1 cellular context compared by ENCODE assay signal in genomic region chr10:116490028-116490662, GRCh38.
TF ChIP-seq lines count a peak whose summit lies in the region.

No MANE protein-coding gene starts in this region.

TF ChIP-seq in HCT116, 20 proteins besides CTCF, POLR2A, EP300 and RAD21 (continued from another document):
- TF ChIP-seq ZBTB33 (IDR thresholded peaks at IDR 0.05; ENCODE audit: extremely low read depth, insufficient replicate concordance, low read length) (no peak), JUND (IDR thresholded peaks at IDR 0.05) (no peak), ATF3 (IDR thresholded peaks at IDR 0.05) (no peak), CEBPB (IDR thresholded peaks at IDR 0.05; ENCODE audit: low read depth) (peak; percentile 62), ZNF274 (IDR thresholded peaks at IDR 0.05; ENCODE audit: low read depth, low read length) (no peak), SRF (IDR thresholded peaks at IDR 0.05; ENCODE audit: low read depth) (no peak), ZFX (IDR thresholded peaks at IDR 0.05) (no peak), SIN3A (IDR thresholded peaks at IDR 0.05; ENCODE audit: low read depth) (no peak), EZH2 (IDR thresholded peaks at IDR 0.05) (no peak), YY1 (IDR thresholded peaks at IDR 0.05; ENCODE audit: extremely low read depth, insufficient replicate concordance, low read depth, low read length) (no peak), CBX3 (IDR thresholded peaks at IDR 0.05; ENCODE audit: low read depth) (0 out of 2 replicates have a peak, but pooled peaks have one; percentile 33), ELF1 (IDR thresholded peaks at IDR 0.05; ENCODE audit: borderline replicate concordance, low read depth) (no peak), EZH2phosphoT487 (IDR thresholded peaks at IDR 0.05; ENCODE audit: borderline replicate concordance) (no peak), SP1 (IDR thresholded peaks at IDR 0.05; ENCODE audit: low read depth) (no peak), EGR1 (IDR thresholded peaks at IDR 0.05; ENCODE audit: low read depth) (no peak)
- TF ChIP-seq, protein P1, sequence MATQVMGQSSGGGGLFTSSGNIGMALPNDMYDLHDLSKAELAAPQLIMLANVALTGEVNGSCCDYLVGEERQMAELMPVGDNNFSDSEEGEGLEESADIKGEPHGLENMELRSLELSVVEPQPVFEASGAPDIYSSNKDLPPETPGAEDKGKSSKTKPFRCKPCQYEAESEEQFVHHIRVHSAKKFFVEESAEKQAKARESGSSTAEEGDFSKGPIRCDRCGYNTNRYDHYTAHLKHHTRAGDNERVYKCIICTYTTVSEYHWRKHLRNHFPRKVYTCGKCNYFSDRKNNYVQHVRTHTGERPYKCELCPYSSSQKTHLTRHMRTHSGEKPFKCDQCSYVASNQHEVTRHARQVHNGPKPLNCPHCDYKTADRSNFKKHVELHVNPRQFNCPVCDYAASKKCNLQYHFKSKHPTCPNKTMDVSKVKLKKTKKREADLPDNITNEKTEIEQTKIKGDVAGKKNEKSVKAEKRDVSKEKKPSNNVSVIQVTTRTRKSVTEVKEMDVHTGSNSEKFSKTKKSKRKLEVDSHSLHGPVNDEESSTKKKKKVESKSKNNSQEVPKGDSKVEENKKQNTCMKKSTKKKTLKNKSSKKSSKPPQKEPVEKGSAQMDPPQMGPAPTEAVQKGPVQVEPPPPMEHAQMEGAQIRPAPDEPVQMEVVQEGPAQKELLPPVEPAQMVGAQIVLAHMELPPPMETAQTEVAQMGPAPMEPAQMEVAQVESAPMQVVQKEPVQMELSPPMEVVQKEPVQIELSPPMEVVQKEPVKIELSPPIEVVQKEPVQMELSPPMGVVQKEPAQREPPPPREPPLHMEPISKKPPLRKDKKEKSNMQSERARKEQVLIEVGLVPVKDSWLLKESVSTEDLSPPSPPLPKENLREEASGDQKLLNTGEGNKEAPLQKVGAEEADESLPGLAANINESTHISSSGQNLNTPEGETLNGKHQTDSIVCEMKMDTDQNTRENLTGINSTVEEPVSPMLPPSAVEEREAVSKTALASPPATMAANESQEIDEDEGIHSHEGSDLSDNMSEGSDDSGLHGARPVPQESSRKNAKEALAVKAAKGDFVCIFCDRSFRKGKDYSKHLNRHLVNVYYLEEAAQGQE (IDR thresholded peaks at IDR 0.05; ENCODE audit: low read depth), result no peak
